Comparison of ENCODE assay signal across 11 cellular contexts in the genomic region with DNA sequence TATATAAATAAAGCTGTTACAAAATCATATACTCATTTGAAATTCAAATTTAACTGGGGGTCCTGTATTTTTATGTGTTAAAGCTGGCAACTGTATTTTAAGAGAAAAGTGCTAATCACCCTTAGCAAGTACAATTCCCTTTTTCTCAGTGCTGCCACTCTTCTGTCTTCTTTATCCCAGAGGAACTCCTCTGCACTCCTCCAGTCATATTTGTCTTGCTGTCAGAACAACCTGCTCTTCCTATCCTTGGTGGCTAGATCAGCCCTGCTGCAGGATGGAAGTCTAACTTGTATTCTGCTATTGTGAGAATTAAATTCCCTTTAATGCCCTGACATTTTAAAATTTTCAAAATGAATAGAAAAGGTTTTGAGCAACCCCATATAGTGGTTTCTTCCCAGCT.
"Had no signal": no experiment of that assay in that cellular context is flagged by ENCODE, and none has a peak within 500 bp of the region (broad histone marks: within the 10 kb centered on the region; RNA-seq: fewer than 3 reads in every experiment).

No MANE protein-coding gene starts in this region.

- H3K4me2 ChIP-seq: GM23338 had no signal

- H3K27ac ChIP-seq: GM23248 had no signal

- H3K9ac ChIP-seq: GM23248 had no signal

- H2AFZ ChIP-seq: GM23248, GM23338 had no signal

- DNase-seq: GM23248, GOT3, H7, H9, HCEC 1CT, HFFc6 had no signal

- ATAC-seq: GM23338, HCT116 had no signal

- H3K9me3 ChIP-seq: HAP-1 had no signal

- H3K4me3 ChIP-seq: GM23248, GM23338, HAP-1 had no signal

- FAIRE-seq: H1, H54 had no signal

- H3K4me1 ChIP-seq: HAP-1 had no signal

- H3K36me3 ChIP-seq: HAP-1 had no signal
